In genomic region chr14:70808023-70808401, GRCh38 we compare ENCODE assay signal across 8 cellular contexts. TPM values are rescaled to one million over a fixed set of nuclear protein-coding genes. Genes with fewer than 3 reads are reported as not detected.
DNase-seq lines count a peak whose midpoint lies in the region; ATAC-seq and TF ChIP-seq lines count a peak whose summit lies in the region.

No MANE protein-coding gene starts in this region.

- H3K4me1 ChIP-seq in mucosa of descending colon (ENCODE audit: low read depth) (no peaks in the 10 kb centered on the region), thoracic aorta (ENCODE audit: control insufficient read depth in 1 of 2, low read depth in 2 of 2) (peaks cover 0 to 14% of the 10 kb centered on the region in 2 donors), uterus (peaks cover 0 to 4% of the 10 kb centered on the region in 2 donors)

- H3K36me3 ChIP-seq in brain microvascular endothelial cell (replicated peaks), result no peaks in the 10 kb centered on the region
- H3K36me3 ChIP-seq in mucosa of descending colon (ENCODE audit: low read depth), result no peaks in the 10 kb centered on the region
- no peaks in the 10 kb centered on the region for H3K36me3 ChIP-seq in thoracic aorta
- no peaks in the 10 kb centered on the region for H3K36me3 ChIP-seq in uterus

- CTCF ChIA-PET in AG04449 (lab: Yijun Ruan, JAX), result interaction anchor here (3.5 kb wide), 1 partner anchor 10 kb away, joined by 25 read pairs; no protein-coding TSS in a partner anchor

- H3K27me3 ChIP-seq in brain microvascular endothelial cell (replicated peaks), result no peaks in the 10 kb centered on the region
- H3K27me3 ChIP-seq in thoracic aorta (replicated peaks; ENCODE audit: insufficient read depth), result peaks cover 11% of the 10 kb centered on the region
- H3K27me3 ChIP-seq in uterus, result peaks cover 3 to 7% of the 10 kb centered on the region in 2 donors

- DNase-seq in AG04449 (ENCODE audit: low read depth, low spot score) (no peak), T follicular helper cell (ENCODE audit: low read depth) (peak; percentile 36), brain microvascular endothelial cell (no peak), mucosa of descending colon (peak; percentile 61 to 63 (median 62)), thoracic aorta (ENCODE audit: low spot score) (no peak), erythroblast (lab: John Stamatoyannopoulos, UW) (no peak), uterus (no peak)

- no peak for TF ChIP-seq CTCF in AG04449 (IDR thresholded peaks at IDR 0.05; ENCODE audit: insufficient read depth, low read length, missing control alignments)
- TF ChIP-seq CTCF in brain microvascular endothelial cell (IDR thresholded peaks at IDR 0.05; ENCODE audit: low read depth, low read length, missing control alignments), result no peak
- no peak for TF ChIP-seq CTCF in mucosa of descending colon (IDR thresholded peaks at IDR 0.05)
- no peak for TF ChIP-seq CTCF in thoracic aorta (IDR thresholded peaks at IDR 0.05)
- TF ChIP-seq CTCF in uterus (IDR thresholded peaks at IDR 0.05), result no peak

- peak; percentile 22 for ATAC-seq in GM21723 (IDR thresholded peaks at IDR 0.05; ENCODE audit: unreplicated experiment)
- peak; percentile 45 for ATAC-seq in mucosa of descending colon
- no peak for ATAC-seq in thoracic aorta (ENCODE audit: insufficient number of reproducible peaks, low FRiP score, low read depth)

- H3K4me3 ChIP-seq in AG04449 (ENCODE audit: low read depth, low read length) (peak overlapping the region; percentile 23), brain microvascular endothelial cell (ENCODE audit: low read depth, low read length) (peak overlapping the region; percentile 61), mucosa of descending colon (no peak overlapping the region), thoracic aorta (peak overlapping the region; percentile 82), uterus (peak overlapping the region in 1 of 2 donors; percentile 72)

- intact Hi-C loops in mucosa of descending colon (cut with DNase I, micrococcal nuclease) (no loop called here), uterus (cut with DNase I; ENCODE audit: low total_unique reads) (no loop called here)

- POLR2A ChIA-PET in AG04449 (lab: Yijun Ruan, JAX), result no interaction called here

- TF ChIP-seq POLR2A in erythroblast (IDR thresholded peaks at IDR 0.05; ENCODE audit: low read length) (no peak), uterus (IDR thresholded peaks at IDR 0.05) (no peak)

- in situ Hi-C loops in brain microvascular endothelial cell (cut with HindIII; ENCODE audit: low pct_ligation_motif_present, low sequenced_read_pairs), result no loop called here

- H3K27ac ChIP-seq in brain microvascular endothelial cell, result no peak overlapping the region
- H3K27ac ChIP-seq in thoracic aorta, result no peak overlapping the region
- H3K27ac ChIP-seq in uterus, result no peak overlapping the region

- H3K9me3 ChIP-seq in mucosa of descending colon, result no peaks in the 10 kb centered on the region
- H3K9me3 ChIP-seq in thoracic aorta, result no peaks in the 10 kb centered on the region
- no peaks in the 10 kb centered on the region for H3K9me3 ChIP-seq in uterus

RNA-seq across cellular contexts. Expression of gene MAP3K9, which starts 1.3 kb away (rescaled TPM):
- total RNA-seq in mucosa of descending colon, result 1 to 10 TPM; 5.7 to 9.3 (median 8.8) TPM
- 1 to 10 TPM in 1 of 2 donors, under 1 TPM in 1; 0.63 to 1.1 TPM for total RNA-seq in thoracic aorta
- total RNA-seq in uterus, result 1 to 10 TPM in 2 of 4 donors, under 1 TPM in 2; 0.29 to 2.8 (median 1.2) TPM

Comparison
In these comparisons a context has a peak if more than half of its experiments do, and no peak if none do; other contexts are left out.
1. DNase-seq: peak in T follicular helper cell (single experiment) and mucosa of descending colon (3 of 3); none in AG04449 (single experiment), brain microvascular endothelial cell (single experiment), thoracic aorta (single experiment), erythroblast (0 of 2) and uterus (0 of 2).